ENCODE assay signal across 20 cellular contexts in the genomic region with DNA sequence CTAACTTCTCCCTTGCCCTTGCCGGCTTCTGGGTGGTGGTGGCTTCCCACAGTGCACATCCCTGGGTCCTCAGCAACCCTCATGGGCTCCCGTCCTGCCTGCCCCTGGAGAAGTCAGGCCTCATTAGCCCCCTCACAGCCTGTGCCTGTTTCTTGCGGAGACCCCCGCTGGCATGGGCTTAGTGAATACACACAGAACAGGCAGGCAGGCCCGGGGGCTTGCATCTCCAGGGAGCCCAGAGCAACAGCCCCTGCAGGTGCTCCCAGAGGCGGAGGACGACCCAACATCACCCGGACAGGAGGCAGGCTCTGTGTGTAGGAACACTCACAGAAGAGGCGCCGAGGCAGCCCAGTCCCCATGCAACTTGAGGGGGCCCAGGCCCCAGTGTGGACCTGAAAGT.
"Had no signal": no experiment of that assay in that cellular context is flagged by ENCODE, and none has a peak within 500 bp of the region (broad histone marks: within the 10 kb centered on the region; RNA-seq: fewer than 3 reads in every experiment).

No MANE protein-coding gene starts in this region.

- H3K27me3 ChIP-seq: MG63, Peyer's patch had no signal

- ATAC-seq: T-helper 17 cell had no signal

- H3K27ac ChIP-seq: Peyer's patch, RWPE1 had no signal

- H3K4me1 ChIP-seq: Peyer's patch had no signal

- DNase-seq: activated B cell treated with CpG ODN at 0.5 μM for 24 hours; activated CD4-positive, alpha-beta T cell treated with anti-CD3 and anti-CD28 coated beads for 1 hour; activated CD4-positive, alpha-beta T cell treated with anti-CD3 and anti-CD28 coated beads, Interleukin-2, amount 10 ng/mL, durations not matched to agents 24 days and 14 days; activated CD4-positive, alpha-beta T cell treated with anti-CD3 and anti-CD28 coated beads, Interleukin-2, amount 50 U/mL, for 48 hours; activated CD8-positive, alpha-beta memory T cell treated with anti-CD3 and anti-CD28 coated beads, Interleukin-2, amount 10 ng/mL, durations not matched to agents 7 days and 5 days; activated effector memory CD4-positive, alpha-beta T cell treated with anti-CD3 and anti-CD28 coated beads, Interleukin-2, amount 50 U/mL, for 16 hours; activated naive CD4-positive, alpha-beta T cell treated with Interleukin-2 at 50 U/mL for 16 hours; activated T-cell treated with anti-CD3 and anti-CD28 coated beads, Interleukin-2, amount 50 U/mL, for 24 hours; caudate nucleus; KG1; MV-4-11; NCI-H1417 treated with DMSO at 0.1 percent for 48 hours; NCI-H187; NCI-H2081; NCI-H446; Peyer's patch; T-helper 17 cell; T-helper 9 cell had no signal

- H3K36me3 ChIP-seq: MG63, Peyer's patch had no signal

- H3K9me3 ChIP-seq: Peyer's patch had no signal

- H3K4me3 ChIP-seq: MG63, Peyer's patch had no signal
